Comparison of ENCODE assay signal across 1 cellular context in genomic region chr6:81752084-81752968, GRCh38.
TF ChIP-seq lines count a peak whose summit lies in the region.

TSS of gene TENT5A (minus strand) at chr6:81752681. CDS start at chr6:81752141, 540 bp downstream.

TF ChIP-seq in SK-N-SH, 30 proteins besides CTCF, POLR2A, EP300 and RAD21 (continued from another document):
- 0 out of 2 replicates have a peak, but pooled peaks have one; percentile 8 for TF ChIP-seq PBX3 (IDR thresholded peaks at IDR 0.05)
- TF ChIP-seq SMC3 (IDR thresholded peaks at IDR 0.05; ENCODE audit: low read depth, low read length) = no peak; the same call in 1 of the 2 replicates
- TF ChIP-seq NFIC (IDR thresholded peaks at IDR 0.05; ENCODE audit: borderline replicate concordance) = no peak
- no peak for TF ChIP-seq RCOR1 (IDR thresholded peaks at IDR 0.05; ENCODE audit: low read length)
- 0 out of 2 replicates have a peak, but pooled peaks have one; percentile 26 for TF ChIP-seq SIN3A (IDR thresholded peaks at IDR 0.05; ENCODE audit: borderline replicate concordance, low read depth, low read length)
- peak; percentile 22; the same call in 1 of the 2 replicates for TF ChIP-seq TAF1 (IDR thresholded peaks at IDR 0.05; ENCODE audit: borderline replicate concordance, low read depth, low read length)
- no peak for TF ChIP-seq EZH2phosphoT487 (IDR thresholded peaks at IDR 0.05; ENCODE audit: borderline replicate concordance, low read depth)
- TF ChIP-seq ELF1 (IDR thresholded peaks at IDR 0.05) = peak; percentile 77
- no peak for TF ChIP-seq USF2 (IDR thresholded peaks at IDR 0.05; ENCODE audit: borderline replicate concordance, low read depth, low read length)
